In genomic region chr1:98051065-98051675, GRCh38 we compare ENCODE assay signal across 8 cellular contexts.
A peak's percentile ranks its signal among the peaks of the same experiment; 100 is the strongest.
DNase-seq lines count a peak whose midpoint lies in the region; ATAC-seq and TF ChIP-seq lines count a peak whose summit lies in the region.

No MANE protein-coding gene starts in this region.

- H3K27ac ChIP-seq in C4-2B = no peak overlapping the region
- no peak overlapping the region for H3K27ac ChIP-seq in HL-60 (replicated peaks)
- no peak overlapping the region for H3K27ac ChIP-seq in esophagus muscularis mucosa (replicated peaks in 1 of 4)
- no peak overlapping the region for H3K27ac ChIP-seq in transverse colon

- peaks cover 33% of the 10 kb centered on the region for H3K4me1 Mint-ChIP-seq in nephron progenitor cell

- DNase-seq in HL-60 (ENCODE audit: low read depth in 1 of 2, low spot score in 1 of 2) = peak; percentile 24 to 55
- peak; percentile 34 for DNase-seq in NOMO-1 treated with dmso at 0.1 percent for 144 hours (lab: John Stamatoyannopoulos, UW; ENCODE audit: unreplicated experiment)
- DNase-seq in activated T-cell treated with anti-CD3 and anti-CD28 coated beads for 1 hour (ENCODE audit: low read depth) = peak; percentile 60
- DNase-seq in esophagus muscularis mucosa (ENCODE audit: extremely low spot score) = no peak
- DNase-seq in nephron progenitor cell = peak; percentile 80
- peak; percentile 69 for DNase-seq in transverse colon

- no peak for TF ChIP-seq POLR2A in esophagus muscularis mucosa (IDR thresholded peaks at IDR 0.05; ENCODE audit: low read depth)
- TF ChIP-seq POLR2A in transverse colon (IDR thresholded peaks at IDR 0.05) = no peak

- no peaks in the 10 kb centered on the region for H3K9me3 ChIP-seq in esophagus muscularis mucosa
- H3K9me3 ChIP-seq in transverse colon = no peaks in the 10 kb centered on the region

- H3K27me3 ChIP-seq in HL-60 (ENCODE audit: insufficient read depth, poor library complexity, severe bottlenecking) = peaks cover 65% of the 10 kb centered on the region
- peaks cover 4 to 83% (median 30%) of the 10 kb centered on the region in 4 donors for H3K27me3 ChIP-seq in esophagus muscularis mucosa
- H3K27me3 ChIP-seq in transverse colon = peaks cover 97% of the 10 kb centered on the region

- ATAC-seq in GM18909 (IDR thresholded peaks at IDR 0.05; ENCODE audit: poor library complexity, unreplicated experiment) = peak; percentile 52

- TF ChIP-seq EP300 in esophagus muscularis mucosa (IDR thresholded peaks at IDR 0.05) = no peak
- no peak for TF ChIP-seq EP300 in transverse colon (IDR thresholded peaks at IDR 0.05; ENCODE audit: low read depth)

- intact Hi-C loops in esophagus muscularis mucosa (cut with DNase I) (loop anchor here (5.0 kb wide), 1 partner anchor 599 kb away; no protein-coding TSS in a partner anchor), transverse colon (cut with DNase I; ENCODE audit: low total_unique reads) (no loop called here)

- H3K36me3 Mint-ChIP-seq in nephron progenitor cell (ENCODE audit: low read depth) = no peaks in the 10 kb centered on the region

- no peaks in the 10 kb centered on the region for H3K36me3 ChIP-seq in esophagus muscularis mucosa
- H3K36me3 ChIP-seq in transverse colon = no peaks in the 10 kb centered on the region

- no peaks in the 10 kb centered on the region for H3K9me3 Mint-ChIP-seq in nephron progenitor cell

- no peak overlapping the region for H3K4me3 ChIP-seq in HL-60 (replicated peaks; ENCODE audit: insufficient read depth, low read length)
- H3K4me3 ChIP-seq in esophagus muscularis mucosa = no peak overlapping the region
- H3K4me3 ChIP-seq in transverse colon = no peak overlapping the region

- peak; percentile 90 for TF ChIP-seq CTCF in C4-2B (conservative IDR thresholded peaks at IDR 0.05)
- TF ChIP-seq CTCF in HL-60 (IDR thresholded peaks at IDR 0.05; ENCODE audit: insufficient read depth, low read length) = peak; percentile 75
- peak; percentile 61 to 76 (median 74) for TF ChIP-seq CTCF in esophagus muscularis mucosa (IDR thresholded peaks at IDR 0.05)
- TF ChIP-seq CTCF in nephron progenitor cell (IDR thresholded peaks at IDR 0.05) = peak; percentile 91
- peak; percentile 73 to 86 (median 80) for TF ChIP-seq CTCF in transverse colon (IDR thresholded peaks at IDR 0.05)

- in situ Hi-C loops in transverse colon (cut with MboI; ENCODE audit: low pct_ligation_motif_present in 1 of 4, low pct_unique_long_range_greater_than_20kb in 1 of 4, low sequenced_read_pairs in 3 of 4) = loop anchor here (5.0 to 25.0 kb wide), 4 partner anchors 414 to 1089 kb away; no protein-coding TSS in a partner anchor

- WGBS in esophagus muscularis mucosa = 0% methylated on average over 1 of the region's 1 CpG
- 0% methylated on average over 1 of the region's 1 CpG for WGBS in transverse colon (ENCODE audit: low coverage in 1 of 2), 2 donors

- no peak overlapping the region for H3K4me3 Mint-ChIP-seq in nephron progenitor cell

- no peak overlapping the region for H3K27ac Mint-ChIP-seq in nephron progenitor cell

- H3K27me3 Mint-ChIP-seq in nephron progenitor cell (ENCODE audit: low read depth, poor library complexity) = peaks cover 81% of the 10 kb centered on the region

- H3K4me1 ChIP-seq in esophagus muscularis mucosa = peaks cover 14 to 31% (median 24%) of the 10 kb centered on the region in 4 donors
- H3K4me1 ChIP-seq in transverse colon = peaks cover 5 to 18% (median 11%) of the 10 kb centered on the region in 4 donors
